ENCODE assay signal across 20 cellular contexts in genomic region chr6:43271103-43271815, GRCh38. TPM values are rescaled to one million over a fixed set of nuclear protein-coding genes. Genes with fewer than 3 reads are reported as not detected.
DNase-seq lines count a peak whose midpoint lies in the region; ATAC-seq and TF ChIP-seq lines count a peak whose summit lies in the region.
"Had no signal": no experiment of that assay in that cellular context is flagged by ENCODE, and none has a peak within 500 bp of the region (broad histone marks: within the 10 kb centered on the region; RNA-seq: fewer than 3 reads in every experiment).

No MANE protein-coding gene starts in this region.

- intact Hi-C loops in natural killer cell (cut with micrococcal nuclease) (no loop called here), mucosa of descending colon (cut with DNase I, micrococcal nuclease) (no loop called here)

- H3K4me1 Mint-ChIP-seq in natural killer cell treated with Interleukin-12 subunit alpha and Interleukin-12 subunit beta and Interleukin-15 and Interleukin-18, amount 100 ng/mL, for 72 hours (ENCODE audit: low read depth in 2 of 2) = peaks cover 11 to 23% of the 10 kb centered on the region in 2 donors
- H3K4me1 Mint-ChIP-seq in natural killer cell (peaks cover 11 to 31% of the 10 kb centered on the region in 2 donors), T-helper 17 cell (peaks cover 20% of the 10 kb centered on the region)

- peaks cover 53% of the 10 kb centered on the region for H3K4me1 ChIP-seq in mucosa of descending colon (ENCODE audit: low read depth)

- no peaks in the 10 kb centered on the region for H3K9me3 Mint-ChIP-seq in natural killer cell treated with Interleukin-12 subunit alpha and Interleukin-12 subunit beta and Interleukin-15 and Interleukin-18, amount 100 ng/mL, for 72 hours
- H3K9me3 Mint-ChIP-seq in natural killer cell = no peaks in the 10 kb centered on the region
- H3K9me3 Mint-ChIP-seq: activated T-cell treated with anti-CD3 and anti-CD28 coated beads, Interleukin-2, amount 50 U/mL, for 4 hours; CD8-positive, alpha-beta T cell; stimulated activated naive CD8-positive, alpha-beta T cell treated with anti-CD3 and anti-CD28 coated beads, Interleukin-15, Interleukin-2, amounts not matched to agents 100 ng/mL and 50 ng/mL, for 24 hours had no signal

- DNase-seq in natural killer cell treated with Interleukin-12 subunit alpha and Interleukin-12 subunit beta and Interleukin-15 and Interleukin-18, amount 100 ng/mL, for 72 hours (ENCODE audit: low spot score) = peak; percentile 31
- DNase-seq in natural killer cell = no peak
- DNase-seq in T-helper 17 cell = no peak
- DNase-seq in mucosa of descending colon = peak in 2 of 3 donors; percentile 20 to 26
- no peak for DNase-seq in NOMO-1 (lab: John Stamatoyannopoulos, UW; ENCODE audit: unreplicated experiment in 2 of 2)
- no peak for DNase-seq in SHP77 treated with DMSO at 0.1 percent for 48 hours (lab: John Stamatoyannopoulos, UW)
- no peak for DNase-seq in NCI-H187 (lab: John Stamatoyannopoulos, UW)
- DNase-seq: activated CD4-positive, alpha-beta T cell treated with anti-CD3 and anti-CD28 coated beads, Interleukin-2, amount 50 U/mL, for 4 hours; activated T-cell treated with anti-CD3 and anti-CD28 coated beads, Interleukin-2, amount 50 U/mL, for 4 hours; CD8-positive, alpha-beta T cell; dermis blood vessel endothelial cell; EL; NCI-H2081; NCI-H82; SW 1271 had no signal

- TF ChIP-seq CTCF in natural killer cell (IDR thresholded peaks at IDR 0.05) = no peak
- no peak for TF ChIP-seq CTCF in mucosa of descending colon (IDR thresholded peaks at IDR 0.05)

- no peak overlapping the region for H3K4me3 ChIP-seq in mucosa of descending colon
- H3K4me3 ChIP-seq: breast epithelium had no signal

- H3K36me3 Mint-ChIP-seq in natural killer cell treated with Interleukin-12 subunit alpha and Interleukin-12 subunit beta and Interleukin-15 and Interleukin-18, amount 100 ng/mL, for 72 hours = no peaks in the 10 kb centered on the region
- H3K36me3 Mint-ChIP-seq in natural killer cell = no peaks in the 10 kb centered on the region
- H3K36me3 Mint-ChIP-seq in T-helper 17 cell (ENCODE audit: low read depth) = peaks cover 3% of the 10 kb centered on the region
- H3K36me3 Mint-ChIP-seq: CD8-positive, alpha-beta T cell had no signal

- peaks cover 5 to 22% of the 10 kb centered on the region in 2 donors for H3K27me3 Mint-ChIP-seq in natural killer cell treated with Interleukin-12 subunit alpha and Interleukin-12 subunit beta and Interleukin-15 and Interleukin-18, amount 100 ng/mL, for 72 hours
- peaks cover 18 to 29% of the 10 kb centered on the region in 2 donors for H3K27me3 Mint-ChIP-seq in natural killer cell (ENCODE audit: low read depth in 2 of 2)
- peaks cover 9% of the 10 kb centered on the region for H3K27me3 Mint-ChIP-seq in T-helper 17 cell

- no peak for ATAC-seq in natural killer cell treated with Interleukin-12 subunit alpha and Interleukin-12 subunit beta and Interleukin-15 and Interleukin-18, amount 100 ng/mL, for 72 hours
- no peak for ATAC-seq in natural killer cell
- no peak for ATAC-seq in T-helper 17 cell
- no peak for ATAC-seq in mucosa of descending colon
- no peak for ATAC-seq in GM18517 (IDR thresholded peaks at IDR 0.05; ENCODE audit: unreplicated experiment)
- ATAC-seq: activated T-cell treated with anti-CD3 and anti-CD28 coated beads, Interleukin-2, amount 50 U/mL, for 4 hours; CD8-positive, alpha-beta T cell had no signal

- no peak overlapping the region for H3K27ac Mint-ChIP-seq in natural killer cell treated with Interleukin-12 subunit alpha and Interleukin-12 subunit beta and Interleukin-15 and Interleukin-18, amount 100 ng/mL, for 72 hours
- H3K27ac Mint-ChIP-seq in natural killer cell = no peak overlapping the region
- peak overlapping the region; percentile 4 for H3K27ac Mint-ChIP-seq in T-helper 17 cell
- H3K27ac Mint-ChIP-seq: CD8-positive, alpha-beta T cell; stimulated activated naive CD8-positive, alpha-beta T cell treated with anti-CD3 and anti-CD28 coated beads, Interleukin-15, Interleukin-2, amounts not matched to agents 100 ng/mL and 50 ng/mL, for 24 hours had no signal

- H3K9me3 ChIP-seq in T-helper 17 cell (ENCODE audit: control insufficient read depth, low read length, poor library complexity, severe bottlenecking) = no peaks in the 10 kb centered on the region
- no peaks in the 10 kb centered on the region for H3K9me3 ChIP-seq in mucosa of descending colon
- H3K9me3 ChIP-seq: breast epithelium had no signal

- H3K36me3 ChIP-seq in mucosa of descending colon (ENCODE audit: low read depth) = no peaks in the 10 kb centered on the region
- H3K36me3 ChIP-seq: breast epithelium had no signal

- no peak overlapping the region for H3K4me3 Mint-ChIP-seq in natural killer cell treated with Interleukin-12 subunit alpha and Interleukin-12 subunit beta and Interleukin-15 and Interleukin-18, amount 100 ng/mL, for 72 hours
- H3K4me3 Mint-ChIP-seq in natural killer cell (no peak overlapping the region), T-helper 17 cell (no peak overlapping the region)
- H3K4me3 Mint-ChIP-seq: activated T-cell treated with anti-CD3 and anti-CD28 coated beads, Interleukin-2, amount 50 U/mL, for 4 hours; CD8-positive, alpha-beta T cell; stimulated activated naive CD8-positive, alpha-beta T cell treated with anti-CD3 and anti-CD28 coated beads, Interleukin-15, Interleukin-2, amounts not matched to agents 100 ng/mL and 50 ng/mL, for 24 hours had no signal

RNA-seq across cellular contexts. Expression of gene SLC22A7, which starts 26.8 kb away (rescaled TPM):
- total RNA-seq in natural killer cell treated with Interleukin-12 subunit alpha and Interleukin-12 subunit beta and Interleukin-15 and Interleukin-18, amount 100 ng/mL, for 72 hours = not detected
- total RNA-seq in natural killer cell (not detected), T-helper 17 cell (not detected), mucosa of descending colon (under 1 TPM in 1 of 3 donors, not detected in 2; 0.32 TPM)
- total RNA-seq: activated T-cell treated with anti-CD3 and anti-CD28 coated beads, Interleukin-2, amount 50 U/mL, for 4 hours; breast epithelium; CD8-positive, alpha-beta T cell; dermis blood vessel endothelial cell; glomerular endothelial cell; RPMI7951 had no signal

RNA-seq across cellular contexts. Expression of gene TTBK1, which starts 28.0 kb away (rescaled TPM):
- under 1 TPM; 0.75 to 0.81 TPM for total RNA-seq in natural killer cell treated with Interleukin-12 subunit alpha and Interleukin-12 subunit beta and Interleukin-15 and Interleukin-18, amount 100 ng/mL, for 72 hours
- total RNA-seq in natural killer cell (under 1 TPM in 1 of 3 donors, not detected in 2; 0.07 TPM), T-helper 17 cell (under 1 TPM; 0.05 to 0.16 TPM), mucosa of descending colon (under 1 TPM; 0.24 to 0.95 (median 0.93) TPM)
- total RNA-seq: dermis blood vessel endothelial cell, RPMI7951 had no signal

RNA-seq across cellular contexts. Expression of gene CRIP3, which starts 37.4 kb away (rescaled TPM):
- 1 to 10 TPM in 1 of 2 donors, not detected in 1; 2.0 TPM for total RNA-seq in natural killer cell treated with Interleukin-12 subunit alpha and Interleukin-12 subunit beta and Interleukin-15 and Interleukin-18, amount 100 ng/mL, for 72 hours
- 1 to 10 TPM; 3.6 to 5.3 (median 4.3) TPM for total RNA-seq in natural killer cell
- 1 to 10 TPM; 1.3 to 2.1 TPM for total RNA-seq in T-helper 17 cell
- total RNA-seq in mucosa of descending colon = 1 to 10 TPM in 2 of 3 donors, under 1 TPM in 1; 0.77 to 1.8 (median 1.3) TPM
- total RNA-seq: glomerular endothelial cell, RPMI7951 had no signal

RNA-seq across cellular contexts. Expression of gene DNPH1, which starts 42.0 kb away (rescaled TPM):
- total RNA-seq in natural killer cell treated with Interleukin-12 subunit alpha and Interleukin-12 subunit beta and Interleukin-15 and Interleukin-18, amount 100 ng/mL, for 72 hours = 10 to 100 TPM; 15.0 to 32.5 TPM
- total RNA-seq in natural killer cell (10 to 100 TPM in 1 of 3 donors, 1 to 10 TPM in 2; 6.1 to 10.2 (median 8.0) TPM), T-helper 17 cell (10 to 100 TPM; 32.3 to 35.0 TPM), mucosa of descending colon (10 to 100 TPM; 42.7 to 69.0 (median 45.7) TPM)

Comparison
In these comparisons a context has a peak if more than half of its experiments do, and no peak if none do; other contexts are left out.
1. DNase-seq: peak in natural killer cell treated with Interleukin-12 subunit alpha and Interleukin-12 subunit beta and Interleukin-15 and Interleukin-18, amount 100 ng/mL, for 72 hours (single experiment) and mucosa of descending colon (2 of 3); none in natural killer cell (single experiment), T-helper 17 cell (0 of 3), NOMO-1 (0 of 2), SHP77 treated with DMSO at 0.1 percent for 48 hours (single experiment) and NCI-H187 (0 of 2).